In the genomic region with DNA sequence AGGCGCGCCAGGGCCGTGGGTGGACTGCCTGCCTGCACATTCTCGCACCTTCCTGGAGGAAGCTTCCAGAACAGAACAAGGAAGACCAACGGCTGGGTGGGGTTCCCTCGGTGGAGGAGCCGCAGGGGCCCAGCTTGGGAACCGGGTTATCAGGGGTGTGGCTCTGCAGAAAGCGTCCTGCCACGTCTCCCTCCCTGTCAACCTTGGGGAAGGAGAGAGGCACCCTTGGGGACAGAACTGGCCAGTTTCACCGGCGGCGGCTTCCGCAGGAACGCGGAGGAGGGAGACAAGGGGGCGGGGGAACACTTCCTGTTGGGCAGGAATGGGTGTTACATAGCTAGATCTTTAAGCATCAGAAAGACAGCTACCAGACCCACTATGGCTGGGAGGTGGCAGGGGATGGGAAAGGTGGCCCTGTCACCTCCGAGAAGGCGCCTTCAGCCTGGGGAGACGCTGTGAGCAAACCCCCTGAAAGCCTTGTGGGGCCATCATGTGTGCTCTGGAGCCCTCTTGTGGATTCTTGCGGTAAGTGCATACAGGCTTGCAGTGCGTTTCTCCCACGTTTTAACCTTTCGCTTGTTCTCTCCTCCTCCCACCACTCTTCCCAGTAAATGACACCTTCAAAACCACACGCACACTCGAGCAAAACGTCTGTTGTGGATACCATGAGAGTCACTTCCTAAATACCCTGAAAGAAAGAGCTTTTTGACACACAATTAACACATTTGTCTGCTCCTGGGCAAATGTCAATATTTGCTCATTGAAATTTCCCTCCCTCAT, we compare ENCODE assay signal across 8 cellular contexts. TPM values are rescaled to one million over a fixed set of nuclear protein-coding genes. Genes with fewer than 3 reads are reported as not detected.
DNase-seq lines count a peak whose midpoint lies in the region; ATAC-seq and TF ChIP-seq lines count a peak whose summit lies in the region.

No MANE protein-coding gene starts in this region.

- H3K4me1 ChIP-seq in right lobe of liver: peaks cover 0 to 8% (median 2%) of the 10 kb centered on the region in 4 donors

- TF ChIP-seq CTCF in dorsolateral prefrontal cortex (IDR thresholded peaks at IDR 0.05 in 54 of 56, conservative IDR thresholded peaks at IDR 0.05 in 2 of 56; ENCODE audit: low read depth in 1 of 56, partially characterized antibody in 56 of 56): peak; percentile 94 to 100 (median 98)
- peak; percentile 95 to 97 (median 96) for TF ChIP-seq CTCF in right lobe of liver (IDR thresholded peaks at IDR 0.05)

- H3K27ac ChIP-seq in dorsolateral prefrontal cortex (peak overlapping the region in 57 of 59 donors; percentile 9 to 94 (median 79)), right lobe of liver (peak overlapping the region; percentile 55 to 76 (median 61))

- H3K9me3 ChIP-seq in right lobe of liver: no peaks in the 10 kb centered on the region

- H3K36me3 ChIP-seq in right lobe of liver: no peaks in the 10 kb centered on the region

- H3K27me3 ChIP-seq in dorsolateral prefrontal cortex (no peaks in the 10 kb centered on the region), right lobe of liver (no peaks in the 10 kb centered on the region)

- H3K4me3 ChIP-seq in dorsolateral prefrontal cortex (peak overlapping the region; percentile 29 to 73 (median 56)), right lobe of liver (peak overlapping the region; percentile 19 to 46 (median 42))

- no peak for TF ChIP-seq POLR2A in right lobe of liver (IDR thresholded peaks at IDR 0.05)

- 0% methylated on average over 11 of the region's 27 CpGs for WGBS in right lobe of liver (ENCODE audit: insufficient coverage, low coverage, low lambda C conversion rate, missing lambda C conversion rate)

- ATAC-seq in HG03378 (IDR thresholded peaks at IDR 0.05; ENCODE audit: unreplicated experiment) (peak; percentile 46), right lobe of liver (peak; percentile 88 to 97 (median 94)), HG02938 (IDR thresholded peaks at IDR 0.05; ENCODE audit: unreplicated experiment) (no peak)

- DNase-seq in GDM1 (lab: John Stamatoyannopoulos, UW): peak; percentile 81
- DNase-seq in NCI-H526 (lab: John Stamatoyannopoulos, UW): peak; percentile 51 to 80
- DNase-seq in activated CD4-positive, alpha-beta T cell treated with anti-CD3 and anti-CD28 coated beads, Interleukin-2, amount 50 U/mL, for 4 hours: peak; percentile 68 to 71
- peak in 6 of 10 donors; percentile 61 to 78 (median 69) for DNase-seq in dorsolateral prefrontal cortex
- peak; percentile 62 to 67 (median 66) for DNase-seq in right lobe of liver
- DNase-seq in stimulated activated CD4-positive, alpha-beta T cell treated with anti-CD3 and anti-CD28 coated beads, Interleukin-4, amount 100 ng/mL, for 24 hours: peak; percentile 79

- intact Hi-C loops in dorsolateral prefrontal cortex (cut with DNase I): loop anchor here (1.0 to 10.0 kb wide), 8 partner anchors 106 to 501 kb away; a partner anchor contains a TSS
- intact Hi-C loops in right lobe of liver (cut with DNase I): loop anchor here (5.0 to 10.0 kb wide), 2 partner anchors 149 to 201 kb away; a partner anchor contains a TSS

RNA-seq across cellular contexts. Expression of a gene that starts 3.8 kb away (rescaled TPM):
- 100 to 1,000 TPM in 47 of 120 experiments, 10 to 100 TPM in 73; 49.5 to 154 (median 97.2) TPM for total RNA-seq in dorsolateral prefrontal cortex
- 10 to 100 TPM; 16.6 to 31.1 (median 22.1) TPM for total RNA-seq in right lobe of liver

RNA-seq across cellular contexts. Expression of a gene that starts 48.1 kb away (rescaled TPM):
- 10 to 100 TPM; 26.2 to 55.9 (median 35.6) TPM for total RNA-seq in dorsolateral prefrontal cortex
- 10 to 100 TPM; 28.6 to 43.6 (median 34.3) TPM for total RNA-seq in right lobe of liver
